12 cellular contexts compared by ENCODE assay signal in genomic region chr4:102817613-102818268, GRCh38. TPM values are rescaled to one million over a fixed set of nuclear protein-coding genes. Genes with fewer than 3 reads are reported as not detected.
DNase-seq lines count a peak whose midpoint lies in the region; ATAC-seq, FAIRE-seq and TF ChIP-seq lines count a peak whose summit lies in the region.
"Had no signal": no experiment of that assay in that cellular context is flagged by ENCODE, and none has a peak within 500 bp of the region (broad histone marks: within the 10 kb centered on the region; RNA-seq: fewer than 3 reads in every experiment).

No MANE protein-coding gene starts in this region.

- H2AFZ ChIP-seq in astrocyte (ENCODE audit: low read depth, low read length) = no peak overlapping the region

- FAIRE-seq in astrocyte (lab: Jason Lieb, UNC) = no peak
- FAIRE-seq: endothelial cell of umbilical vein had no signal

- peak overlapping the region; percentile 54 for H3K27ac ChIP-seq in cardiac muscle cell
- H3K27ac ChIP-seq in astrocyte (ENCODE audit: low read depth, low read length) = peak overlapping the region; percentile 91
- H3K27ac ChIP-seq in mesodermal cell (ENCODE audit: low read depth, low read length, severe bottlenecking) = peak overlapping the region; percentile 29
- H3K27ac ChIP-seq in upper lobe of right lung = no peak overlapping the region
- H3K27ac ChIP-seq in vagina = no peak overlapping the region
- H3K27ac ChIP-seq: BLaER1 had no signal

- no peak for ATAC-seq in Right ventricle myocardium inferior
- peak; percentile 77 for ATAC-seq in upper lobe of right lung
- ATAC-seq in HG03439 (IDR thresholded peaks at IDR 0.05; ENCODE audit: unreplicated experiment) = no peak

- H3K9me3 ChIP-seq in cardiac muscle cell (ENCODE audit: low read depth) = no peaks in the 10 kb centered on the region
- H3K9me3 ChIP-seq in astrocyte (ENCODE audit: insufficient read depth, low read depth, low read length) = no peaks in the 10 kb centered on the region
- H3K9me3 ChIP-seq in mesodermal cell (ENCODE audit: control insufficient read depth, low read length) = no peaks in the 10 kb centered on the region
- no peaks in the 10 kb centered on the region for H3K9me3 ChIP-seq in upper lobe of right lung
- H3K9me3 ChIP-seq in vagina = no peaks in the 10 kb centered on the region
- H3K9me3 ChIP-seq: BLaER1 had no signal

- no peaks in the 10 kb centered on the region for H3K36me3 Mint-ChIP-seq in astrocyte (ENCODE audit: low read depth, unreplicated experiment)

- no peak overlapping the region for H3K9ac ChIP-seq in astrocyte (ENCODE audit: low read length)
- H3K9ac ChIP-seq: BLaER1 had no signal

- H3K4me1 ChIP-seq in cardiac muscle cell (ENCODE audit: low read depth) (peaks cover 54% of the 10 kb centered on the region), astrocyte (ENCODE audit: insufficient read depth, low read length) (peaks cover 46% of the 10 kb centered on the region), mesodermal cell (ENCODE audit: control insufficient read depth, insufficient read depth, low read length, poor library complexity, severe bottlenecking) (peaks cover 42% of the 10 kb centered on the region), upper lobe of right lung (peaks cover 98% of the 10 kb centered on the region), vagina (peaks cover 100% of the 10 kb centered on the region)

- no peaks in the 10 kb centered on the region for H3K9me3 Mint-ChIP-seq in astrocyte (ENCODE audit: unreplicated experiment)

- no peaks in the 10 kb centered on the region for H3K27me3 Mint-ChIP-seq in astrocyte (ENCODE audit: low read depth, unreplicated experiment)

- peaks cover 72% of the 10 kb centered on the region for H3K4me1 Mint-ChIP-seq in astrocyte (ENCODE audit: low read depth, unreplicated experiment)

- no peak for TF ChIP-seq POLR2A in vagina (IDR thresholded peaks at IDR 0.05)

- H3K4me3 ChIP-seq in cardiac muscle cell (no peak overlapping the region), astrocyte (ENCODE audit: insufficient read depth, low read depth, low read length) (no peak overlapping the region), mesodermal cell (ENCODE audit: extremely low read depth, insufficient read depth, low read length, poor library complexity, severe bottlenecking) (no peak overlapping the region), upper lobe of right lung (no peak overlapping the region), vagina (no peak overlapping the region)
- H3K4me3 ChIP-seq: BLaER1, skin epidermis had no signal

- no peaks in the 10 kb centered on the region for H3K27me3 ChIP-seq in cardiac muscle cell
- H3K27me3 ChIP-seq in astrocyte (ENCODE audit: insufficient read depth, low read length) = no peaks in the 10 kb centered on the region
- no peaks in the 10 kb centered on the region for H3K27me3 ChIP-seq in upper lobe of right lung
- no peaks in the 10 kb centered on the region for H3K27me3 ChIP-seq in vagina
- H3K27me3 ChIP-seq: BLaER1 had no signal

- H3K27ac Mint-ChIP-seq in astrocyte (ENCODE audit: unreplicated experiment) = peak overlapping the region; percentile 0

- WGBS in mesodermal cell (ENCODE audit: insufficient coverage in 2 of 2), 2 experiments = 93 to 97% methylated on average over 7 to 8 of the region's 9 CpGs

- no peak for DNase-seq in cardiac muscle cell (ENCODE audit: low read depth in 1 of 2, low spot score in 1 of 2)
- no peak for DNase-seq in Right ventricle myocardium inferior (ENCODE audit: missing footprints)
- DNase-seq in astrocyte (ENCODE audit: low read depth) = no peak
- DNase-seq in upper lobe of right lung = no peak
- DNase-seq in vagina (ENCODE audit: extremely low spot score in 2 of 2) = no peak
- DNase-seq in stimulated activated naive CD4-positive, alpha-beta T cell treated with Interleukin-2 at 50 U/mL for 16 hours (lab: John Stamatoyannopoulos, UW) = no peak
- DNase-seq: NCI-H2171 had no signal

- H3K4me2 ChIP-seq in astrocyte (ENCODE audit: low read length) = peak overlapping the region; percentile 71

- H4K20me1 ChIP-seq in astrocyte (ENCODE audit: insufficient read depth, low read length) = peaks cover 85% of the 10 kb centered on the region

- H3K4me3 Mint-ChIP-seq in astrocyte (ENCODE audit: unreplicated experiment) = no peak overlapping the region

- H3K36me3 ChIP-seq in cardiac muscle cell (peaks cover 9% of the 10 kb centered on the region), astrocyte (ENCODE audit: insufficient read depth, low read length) (peaks cover 9% of the 10 kb centered on the region), mesodermal cell (ENCODE audit: control insufficient read depth, insufficient read depth, low read length) (peaks cover 76% of the 10 kb centered on the region), upper lobe of right lung (peaks cover 23% of the 10 kb centered on the region), vagina (no peaks in the 10 kb centered on the region)

- peaks cover 100% of the 10 kb centered on the region for H3K79me2 ChIP-seq in astrocyte (ENCODE audit: insufficient read depth, low read length)

- TF ChIP-seq CTCF in cardiac muscle cell (IDR thresholded peaks at IDR 0.05; ENCODE audit: low read depth, low read length) = no peak
- no peak for TF ChIP-seq CTCF in astrocyte (IDR thresholded peaks at IDR 0.05; ENCODE audit: insufficient read depth, low read depth, low read length)
- TF ChIP-seq CTCF in upper lobe of right lung (IDR thresholded peaks at IDR 0.05) = no peak
- TF ChIP-seq CTCF in vagina (IDR thresholded peaks at IDR 0.05) = no peak

- intact Hi-C loops in Right ventricle myocardium inferior (cut with DNase I) (no loop called here), upper lobe of right lung (cut with DNase I) (no loop called here), vagina (cut with DNase I) (no loop called here)

RNA-seq across cellular contexts. Expression of gene UBE2D3, which starts 9.6 kb away (rescaled TPM):
- total RNA-seq in cardiac muscle cell = 359 and 420 TPM in 2 replicates
- 241 and 350 TPM in 2 replicates for polyA plus RNA-seq in cardiac muscle cell
- total RNA-seq in Right ventricle myocardium inferior = 261 TPM
- total RNA-seq in astrocyte = 300 and 340 TPM in 2 replicates
- 341 TPM for polyA plus RNA-seq in mesodermal cell (2013, experiment 1 of 2)
- 366 TPM for polyA plus RNA-seq in mesodermal cell (2013, experiment 2 of 2)
- 279 TPM for total RNA-seq in upper lobe of right lung
- 347 TPM for total RNA-seq in vagina

RNA-seq across cellular contexts. Expression of gene CISD2, which starts 51.1 kb away (rescaled TPM):
- total RNA-seq in cardiac muscle cell (15.4 and 29.1 TPM in 2 replicates), Right ventricle myocardium inferior (17.1 TPM), astrocyte (29.4 and 31.0 TPM in 2 replicates), upper lobe of right lung (24.7 TPM), vagina (11.3 TPM)
- polyA plus RNA-seq in cardiac muscle cell = 87.1 and 101 TPM in 2 replicates
- polyA plus RNA-seq in mesodermal cell (2013, experiment 1 of 2) = 44.0 TPM
- polyA plus RNA-seq in mesodermal cell (2013, experiment 2 of 2) = 59.3 TPM

RNA-seq across cellular contexts. Expression of gene MANBA, which starts 57.0 kb away (rescaled TPM):
- total RNA-seq in cardiac muscle cell = 74.5 and 82.3 TPM in 2 replicates
- 49.5 and 58.8 TPM in 2 replicates for polyA plus RNA-seq in cardiac muscle cell
- total RNA-seq in Right ventricle myocardium inferior = 24.8 TPM
- 37.6 and 38.3 TPM in 2 replicates for total RNA-seq in astrocyte
- polyA plus RNA-seq in mesodermal cell (2013, experiment 1 of 2) = 21.9 TPM
- 21.7 TPM for polyA plus RNA-seq in mesodermal cell (2013, experiment 2 of 2)
- 56.0 TPM for total RNA-seq in upper lobe of right lung
- total RNA-seq in vagina = 35.8 TPM

Comparison
In these comparisons a context has a peak if more than half of its experiments do, and no peak if none do; other contexts are left out.
1. H3K27ac ChIP-seq: peak in cardiac muscle cell (single experiment), astrocyte (single experiment) and mesodermal cell (single experiment); none in upper lobe of right lung (single experiment) and vagina (single experiment).